Comparison of ENCODE assay signal across 19 cellular contexts in genomic region chr12:40745386-40745785, GRCh38.
DNase-seq lines count a peak whose midpoint lies in the region; ATAC-seq and TF ChIP-seq lines count a peak whose summit lies in the region.
"Had no signal": no experiment of that assay in that cellular context is flagged by ENCODE, and none has a peak within 500 bp of the region (broad histone marks: within the 10 kb centered on the region; RNA-seq: fewer than 3 reads in every experiment).

No MANE protein-coding gene starts in this region.

- no peaks in the 10 kb centered on the region for H3K27me3 ChIP-seq in Loucy (ENCODE audit: insufficient read depth, low read length, poor library complexity, severe bottlenecking)

- no peaks in the 10 kb centered on the region for H3K4me1 ChIP-seq in Loucy (ENCODE audit: insufficient read depth, low read length, poor library complexity, severe bottlenecking)

- H3K4me3 ChIP-seq in Loucy (ENCODE audit: low read length, poor library complexity, severe bottlenecking): no peak overlapping the region

- no peak overlapping the region for H2AFZ ChIP-seq in Loucy (ENCODE audit: low read length)

- H3K79me2 ChIP-seq in Loucy (ENCODE audit: insufficient read depth, low read length): no peaks in the 10 kb centered on the region

- no peak overlapping the region for H3K27ac Mint-ChIP-seq in nephron
- H3K27ac Mint-ChIP-seq: T-cell had no signal

- no peak overlapping the region for H3K9ac ChIP-seq in Loucy (ENCODE audit: low read depth, low read length, poor library complexity, severe bottlenecking)

- no peaks in the 10 kb centered on the region for H4K20me1 ChIP-seq in Loucy (ENCODE audit: insufficient read depth, low read length, poor library complexity, severe bottlenecking)

- ATAC-seq in HG03097 (IDR thresholded peaks at IDR 0.05; ENCODE audit: low FRiP score, unreplicated experiment) (no peak), GM19351 (IDR thresholded peaks at IDR 0.05; ENCODE audit: unreplicated experiment) (no peak), HG03175 (IDR thresholded peaks at IDR 0.05; ENCODE audit: unreplicated experiment) (no peak)
- ATAC-seq: T-cell had no signal

- no peaks in the 10 kb centered on the region for H3K36me3 Mint-ChIP-seq in nephron (ENCODE audit: low read depth)
- H3K36me3 Mint-ChIP-seq: T-cell had no signal

- H3K36me3 ChIP-seq in Loucy (ENCODE audit: insufficient read depth, low read length): no peaks in the 10 kb centered on the region

- H3K9me3 Mint-ChIP-seq in nephron: no peaks in the 10 kb centered on the region

- no peaks in the 10 kb centered on the region for H3K9me3 ChIP-seq in Loucy (ENCODE audit: insufficient read depth, low read depth, low read length)

- peak; percentile 48 for DNase-seq in DMS53 (lab: John Stamatoyannopoulos, UW)
- DNase-seq in SW480 (ENCODE audit: low spot score): peak; percentile 12
- DNase-seq in D341Med (ENCODE audit: low spot score): no peak
- DNase-seq: activated CD4-positive, alpha-beta T cell treated with anti-CD3 and anti-CD28 coated beads, Interleukin-2, amount 50 U/mL, for 1 hour; activated CD8-positive, alpha-beta memory T cell treated with anti-CD3 and anti-CD28 coated beads, Interleukin-2, amount 50 U/mL, for 48 hours; activated naive CD4-positive, alpha-beta T cell treated with Interleukin-2 at 50 U/mL for 16 hours; anterior cingulate cortex; GOT3; hypothalamus; NCI-H1092; NCI-H2107; stimulated activated CD4-positive, alpha-beta T cell treated with anti-CD3 and anti-CD28 coated beads, Interleukin-12 subunit alpha, Interleukin-12 subunit beta, amount 100 ng/mL, for 4 hours; T-cell had no signal

- TF ChIP-seq CTCF in Loucy (conservative IDR thresholded peaks at IDR 0.05; ENCODE audit: low read length): peak; percentile 36
- TF ChIP-seq CTCF in nephron (IDR thresholded peaks at IDR 0.05; ENCODE audit: unreplicated experiment in 3 of 3): peak in 2 of 3 experiments; percentile 6 to 22

- no peak overlapping the region for H3K4me2 ChIP-seq in Loucy (ENCODE audit: low read depth, low read length, poor library complexity, severe bottlenecking)

- H3K9me2 ChIP-seq in Loucy (replicated peaks; ENCODE audit: low read depth, low read length): no peaks in the 10 kb centered on the region

- no peaks in the 10 kb centered on the region for H3F3A ChIP-seq in Loucy (ENCODE audit: low read depth)

- H3K4me3 Mint-ChIP-seq in nephron: no peak overlapping the region
- H3K4me3 Mint-ChIP-seq: neural crest cell, T-cell had no signal

- H3K4me1 Mint-ChIP-seq in nephron: no peaks in the 10 kb centered on the region
- H3K4me1 Mint-ChIP-seq: T-cell had no signal

- no peaks in the 10 kb centered on the region for H3K27me3 Mint-ChIP-seq in nephron (ENCODE audit: low read depth)
- H3K27me3 Mint-ChIP-seq: T-cell had no signal
